ENCODE assay signal across 8 cellular contexts in genomic region chr14:69580009-69580577, GRCh38.
DNase-seq lines count a peak whose midpoint lies in the region; ATAC-seq and TF ChIP-seq lines count a peak whose summit lies in the region.

No MANE protein-coding gene starts in this region.

- DNase-seq in stimulated activated CD4-positive, alpha-beta T cell treated with anti-CD3 and anti-CD28 coated beads, Interleukin-4, amount 100 ng/mL, for 24 hours, result peak; percentile 15
- DNase-seq in stimulated activated CD4-positive, alpha-beta T cell treated with anti-CD3 and anti-CD28 coated beads, Interleukin-4, amount 100 ng/mL, for 1 hour, result no peak
- DNase-seq in NCI-H2171 (lab: John Stamatoyannopoulos, UW) (peak; percentile 35), astrocyte of the cerebellum (ENCODE audit: low read depth) (peak; percentile 41), kidney tubule cell (ENCODE audit: low spot score) (peak; percentile 22), GM13976 (ENCODE audit: low spot score) (no peak), LoVo (ENCODE audit: low spot score) (no peak)

- in situ Hi-C loops in astrocyte of the cerebellum (cut with HindIII; ENCODE audit: low sequenced_read_pairs), result no loop called here
- in situ Hi-C loops in GM13976 (cut with MboI; ENCODE audit: low sequenced_read_pairs, unreplicated experiment), result loop anchor here (25.0 kb wide), 1 partner anchor 432 kb away; no protein-coding TSS in a partner anchor

- TF ChIP-seq CTCF in astrocyte of the cerebellum (IDR thresholded peaks at IDR 0.05; ENCODE audit: low read depth, low read length, missing control alignments), result peak; percentile 72
- TF ChIP-seq CTCF in GM13976 (IDR thresholded peaks at IDR 0.05; ENCODE audit: borderline replicate concordance, control extremely low read depth, extremely low read depth, insufficient read depth, missing control alignments), result no peak

- ATAC-seq in GM21723 (IDR thresholded peaks at IDR 0.05; ENCODE audit: unreplicated experiment), result no peak

- no peak overlapping the region for H3K4me3 ChIP-seq in astrocyte of the cerebellum (ENCODE audit: low read depth, low read length)

Comparison
In these comparisons a context has a peak if more than half of its experiments do, and no peak if none do; other contexts are left out.
1. DNase-seq: peak in stimulated activated CD4-positive, alpha-beta T cell treated with anti-CD3 and anti-CD28 coated beads, Interleukin-4, amount 100 ng/mL, for 24 hours (single experiment), NCI-H2171 (single experiment), astrocyte of the cerebellum (single experiment) and kidney tubule cell (single experiment); none in stimulated activated CD4-positive, alpha-beta T cell treated with anti-CD3 and anti-CD28 coated beads, Interleukin-4, amount 100 ng/mL, for 1 hour (single experiment), GM13976 (single experiment) and LoVo (single experiment).